In genomic region chr16:48623304-48624016, GRCh38 we compare ENCODE assay signal across 8 cellular contexts. TPM values are rescaled to one million over a fixed set of nuclear protein-coding genes. Genes with fewer than 3 reads are reported as not detected.
DNase-seq lines count a peak whose midpoint lies in the region; ATAC-seq, FAIRE-seq and TF ChIP-seq lines count a peak whose summit lies in the region.

No MANE protein-coding gene starts in this region.

- H3K4me3 Mint-ChIP-seq in T-helper 17 cell (peak overlapping the region; percentile 85), astrocyte (ENCODE audit: unreplicated experiment) (peak overlapping the region; percentile 74)

- H3K79me2 ChIP-seq in astrocyte (ENCODE audit: insufficient read depth, low read length) = no peaks in the 10 kb centered on the region

- no peaks in the 10 kb centered on the region for H3K36me3 Mint-ChIP-seq in T-helper 17 cell (ENCODE audit: low read depth)
- H3K36me3 Mint-ChIP-seq in astrocyte (ENCODE audit: low read depth, unreplicated experiment) = no peaks in the 10 kb centered on the region

- DNase-seq in NCI-H1105 (lab: John Stamatoyannopoulos, UW) = peak; percentile 82
- DNase-seq in T-helper 17 cell = peak; percentile 72 to 82 (median 76)
- peak; percentile 61 for DNase-seq in astrocyte (ENCODE audit: low read depth)
- peak; percentile 83 to 94 (median 93) for DNase-seq in right cardiac atrium
- DNase-seq in NCI-H1048 (lab: John Stamatoyannopoulos, UW) = no peak

- H3K9ac ChIP-seq in astrocyte (ENCODE audit: low read length) (peak overlapping the region; percentile 56), rectal smooth muscle tissue (ENCODE audit: low read length) (peak overlapping the region; percentile 56)

- peak; percentile 98 for TF ChIP-seq CTCF in GM12872 (IDR thresholded peaks at IDR 0.05; ENCODE audit: insufficient read depth, low read depth, low read length)
- peak; percentile 86 for TF ChIP-seq CTCF in astrocyte (IDR thresholded peaks at IDR 0.05; ENCODE audit: insufficient read depth, low read depth, low read length)

- no peaks in the 10 kb centered on the region for H3K9me3 Mint-ChIP-seq in astrocyte (ENCODE audit: unreplicated experiment)

- H3K27ac ChIP-seq in astrocyte (ENCODE audit: low read depth, low read length) (no peak overlapping the region), right cardiac atrium (ENCODE audit: low read length) (peak overlapping the region; percentile 55), rectal smooth muscle tissue (ENCODE audit: low read depth, low read length) (no peak overlapping the region)

- H3K27me3 Mint-ChIP-seq in T-helper 17 cell (no peaks in the 10 kb centered on the region), astrocyte (ENCODE audit: low read depth, unreplicated experiment) (peaks cover 7% of the 10 kb centered on the region)

- no peaks in the 10 kb centered on the region for H3K36me3 ChIP-seq in astrocyte (ENCODE audit: insufficient read depth, low read length)
- no peaks in the 10 kb centered on the region for H3K36me3 ChIP-seq in rectal smooth muscle tissue (ENCODE audit: control insufficient read depth, insufficient read depth, low read length)

- H3K4me3 ChIP-seq in astrocyte (ENCODE audit: insufficient read depth, low read depth, low read length) = peak overlapping the region; percentile 52
- H3K4me3 ChIP-seq in right cardiac atrium (ENCODE audit: low read length) = peak overlapping the region; percentile 45
- peak overlapping the region; percentile 72 for H3K4me3 ChIP-seq in rectal smooth muscle tissue (ENCODE audit: low read length)

- H3K9me3 ChIP-seq in T-helper 17 cell (ENCODE audit: control insufficient read depth, low read length, poor library complexity, severe bottlenecking) (no peaks in the 10 kb centered on the region), astrocyte (ENCODE audit: insufficient read depth, low read depth, low read length) (no peaks in the 10 kb centered on the region), right cardiac atrium (ENCODE audit: control insufficient read depth, low read length) (no peaks in the 10 kb centered on the region)

- peaks cover 6% of the 10 kb centered on the region for H3K27me3 ChIP-seq in astrocyte (ENCODE audit: insufficient read depth, low read length)
- no peaks in the 10 kb centered on the region for H3K27me3 ChIP-seq in right cardiac atrium (ENCODE audit: control insufficient read depth, insufficient read depth)
- H3K27me3 ChIP-seq in rectal smooth muscle tissue (ENCODE audit: control insufficient read depth, insufficient read depth, low read length) = no peaks in the 10 kb centered on the region

- ATAC-seq in HG02610 (IDR thresholded peaks at IDR 0.05; ENCODE audit: unreplicated experiment) (peak; percentile 87), T-helper 17 cell (peak; percentile 99), right cardiac atrium (peak; percentile 95 to 96)

- H2AFZ ChIP-seq in astrocyte (ENCODE audit: low read depth, low read length) = peak overlapping the region; percentile 72

- peaks cover 7% of the 10 kb centered on the region for H3K4me1 Mint-ChIP-seq in T-helper 17 cell
- peaks cover 2% of the 10 kb centered on the region for H3K4me1 Mint-ChIP-seq in astrocyte (ENCODE audit: low read depth, unreplicated experiment)

- no peaks in the 10 kb centered on the region for H4K20me1 ChIP-seq in astrocyte (ENCODE audit: insufficient read depth, low read length)

- WGBS in right cardiac atrium = 4% methylated on average over 36 of the region's 36 CpGs

- H3K27ac Mint-ChIP-seq in T-helper 17 cell (peak overlapping the region; percentile 29), astrocyte (ENCODE audit: unreplicated experiment) (peak overlapping the region; percentile 53)

- FAIRE-seq in astrocyte (lab: Jason Lieb, UNC) = no peak

- H3K4me1 ChIP-seq in astrocyte (ENCODE audit: insufficient read depth, low read length) = peaks cover 3% of the 10 kb centered on the region
- peaks cover 2% of the 10 kb centered on the region for H3K4me1 ChIP-seq in right cardiac atrium (ENCODE audit: control insufficient read depth, insufficient read depth, low read length)
- peaks cover 3% of the 10 kb centered on the region for H3K4me1 ChIP-seq in rectal smooth muscle tissue (ENCODE audit: control insufficient read depth, insufficient read depth, low read length)

- intact Hi-C loops in right cardiac atrium (cut with DNase I) = loop anchor here (5.0 to 10.0 kb wide), 5 partner anchors 71 to 389 kb away; no protein-coding TSS in a partner anchor

- peak overlapping the region; percentile 86 for H3K4me2 ChIP-seq in astrocyte (ENCODE audit: low read length)

RNA-seq across cellular contexts. Expression of gene N4BP1, which starts 13.5 kb away (rescaled TPM):
- total RNA-seq in T-helper 17 cell = 100 to 1,000 TPM in 1 of 2 donors, 10 to 100 TPM in 1; 76.1 to 108 TPM
- total RNA-seq in astrocyte = 53.7 and 57.4 TPM in 2 replicates
- 10 to 100 TPM; 19.4 to 23.5 (median 20.5) TPM for total RNA-seq in right cardiac atrium
- 9.1 TPM for polyA plus RNA-seq in right cardiac atrium
